Comparison of ENCODE assay signal across 8 cellular contexts in genomic region chr9:133403766-133404439, GRCh38. TPM values are rescaled to one million over a fixed set of nuclear protein-coding genes. Genes with fewer than 3 reads are reported as not detected.
DNase-seq lines count a peak whose midpoint lies in the region; ATAC-seq, FAIRE-seq and TF ChIP-seq lines count a peak whose summit lies in the region.

No MANE protein-coding gene starts in this region.

- H3K79me2 ChIP-seq in astrocyte (ENCODE audit: insufficient read depth, low read length), result no peaks in the 10 kb centered on the region

- H3K27me3 ChIP-seq in cardiac muscle cell (no peaks in the 10 kb centered on the region), right atrium auricular region (no peaks in the 10 kb centered on the region), astrocyte (ENCODE audit: insufficient read depth, low read length) (no peaks in the 10 kb centered on the region), stomach (no peaks in the 10 kb centered on the region), right cardiac atrium (ENCODE audit: control insufficient read depth, insufficient read depth) (no peaks in the 10 kb centered on the region)

- no peaks in the 10 kb centered on the region for H3K9me3 ChIP-seq in cardiac muscle cell (ENCODE audit: low read depth)
- H3K9me3 ChIP-seq in right atrium auricular region, result no peaks in the 10 kb centered on the region
- no peaks in the 10 kb centered on the region for H3K9me3 ChIP-seq in astrocyte (ENCODE audit: insufficient read depth, low read depth, low read length)
- H3K9me3 ChIP-seq in stomach, result no peaks in the 10 kb centered on the region
- no peaks in the 10 kb centered on the region for H3K9me3 ChIP-seq in right cardiac atrium (ENCODE audit: control insufficient read depth, low read length)

- no peak for FAIRE-seq in astrocyte (lab: Jason Lieb, UNC)

- H2AFZ ChIP-seq in astrocyte (ENCODE audit: low read depth, low read length), result no peak overlapping the region

- no peaks in the 10 kb centered on the region for H3K4me1 ChIP-seq in cardiac muscle cell (ENCODE audit: low read depth)
- peaks cover 0 to 7% of the 10 kb centered on the region in 2 donors for H3K4me1 ChIP-seq in right atrium auricular region
- H3K4me1 ChIP-seq in astrocyte (ENCODE audit: insufficient read depth, low read length), result peaks cover 9% of the 10 kb centered on the region
- H3K4me1 ChIP-seq in stomach, result no peaks in the 10 kb centered on the region
- no peaks in the 10 kb centered on the region for H3K4me1 ChIP-seq in right cardiac atrium (ENCODE audit: control insufficient read depth, insufficient read depth, low read length)

- intact Hi-C loops in stomach (cut with DNase I; ENCODE audit: low total_unique reads) (no loop called here), right cardiac atrium (cut with DNase I) (loop anchor here in 1 of 4 donors (2.0 kb wide), 1 partner anchor 85 kb away; no protein-coding TSS in a partner anchor)

- DNase-seq in cardiac muscle cell (ENCODE audit: low read depth in 1 of 2, low spot score in 1 of 2) (peak in 1 of 2 donors; percentile 18), right atrium auricular region (ENCODE audit: low spot score) (no peak), T follicular helper cell (ENCODE audit: low read depth) (peak; percentile 45), astrocyte (ENCODE audit: low read depth) (no peak), lung microvascular endothelial cell (ENCODE audit: low read depth in 2 of 2) (peak; percentile 16 to 52), stomach (peak; percentile 74), right cardiac atrium (no peak)

- TF ChIP-seq POLR2A in stomach (IDR thresholded peaks at IDR 0.05), result no peak

- H3K27me3 Mint-ChIP-seq in astrocyte (ENCODE audit: low read depth, unreplicated experiment), result no peaks in the 10 kb centered on the region

- peaks cover 37% of the 10 kb centered on the region for H4K20me1 ChIP-seq in astrocyte (ENCODE audit: insufficient read depth, low read length)

- H3K4me3 ChIP-seq in cardiac muscle cell, result no peak overlapping the region
- H3K4me3 ChIP-seq in right atrium auricular region, result no peak overlapping the region
- no peak overlapping the region for H3K4me3 ChIP-seq in astrocyte (ENCODE audit: insufficient read depth, low read depth, low read length)
- no peak overlapping the region for H3K4me3 ChIP-seq in stomach
- H3K4me3 ChIP-seq in right cardiac atrium (ENCODE audit: low read length), result no peak overlapping the region

- ATAC-seq in HG02970 (IDR thresholded peaks at IDR 0.05; ENCODE audit: low FRiP score, unreplicated experiment) (no peak), right cardiac atrium (no peak)

- no peak for TF ChIP-seq EP300 in stomach (IDR thresholded peaks at IDR 0.05)

- H3K4me2 ChIP-seq in astrocyte (ENCODE audit: low read length), result no peak overlapping the region

- H3K27ac Mint-ChIP-seq in astrocyte (ENCODE audit: unreplicated experiment), result no peak overlapping the region

- no peak overlapping the region for H3K4me3 Mint-ChIP-seq in astrocyte (ENCODE audit: unreplicated experiment)

- peaks cover 13% of the 10 kb centered on the region for H3K36me3 Mint-ChIP-seq in astrocyte (ENCODE audit: low read depth, unreplicated experiment)

- H3K9me3 Mint-ChIP-seq in astrocyte (ENCODE audit: unreplicated experiment), result no peaks in the 10 kb centered on the region

- no peak overlapping the region for H3K9ac ChIP-seq in astrocyte (ENCODE audit: low read length)

- WGBS in stomach, 5 donors, result 53 to 69% (median 62%) methylated on average over 9 to 14 of the region's 14 CpGs
- WGBS in right cardiac atrium, result 80% methylated on average over 14 of the region's 14 CpGs

- H3K4me1 Mint-ChIP-seq in astrocyte (ENCODE audit: low read depth, unreplicated experiment), result peaks cover 10% of the 10 kb centered on the region

- TF ChIP-seq CTCF in cardiac muscle cell (IDR thresholded peaks at IDR 0.05; ENCODE audit: low read depth, low read length), result peak; percentile 58
- peak in 1 of 2 donors; percentile 57 for TF ChIP-seq CTCF in right atrium auricular region (IDR thresholded peaks at IDR 0.05)
- peak; percentile 17 for TF ChIP-seq CTCF in astrocyte (IDR thresholded peaks at IDR 0.05; ENCODE audit: insufficient read depth, low read depth, low read length)
- TF ChIP-seq CTCF in stomach (IDR thresholded peaks at IDR 0.05), result peak in 5 of 7 experiments; percentile 42 to 76 (median 65)

- no peak overlapping the region for H3K27ac ChIP-seq in cardiac muscle cell
- no peak overlapping the region for H3K27ac ChIP-seq in right atrium auricular region
- no peak overlapping the region for H3K27ac ChIP-seq in astrocyte (ENCODE audit: low read depth, low read length)
- H3K27ac ChIP-seq in stomach, result no peak overlapping the region
- no peak overlapping the region for H3K27ac ChIP-seq in right cardiac atrium (ENCODE audit: low read length)

- H3K36me3 ChIP-seq in cardiac muscle cell (peaks cover 13% of the 10 kb centered on the region), right atrium auricular region (peaks cover 32% of the 10 kb centered on the region), astrocyte (ENCODE audit: insufficient read depth, low read length) (peaks cover 6% of the 10 kb centered on the region), stomach (peaks cover 13 to 72% (median 61%) of the 10 kb centered on the region in 4 donors)

RNA-seq across cellular contexts. Expression of gene REXO4, which starts 13.9 kb away (rescaled TPM):
- total RNA-seq in cardiac muscle cell (35.7 and 50.2 TPM in 2 replicates), right atrium auricular region (10 to 100 TPM; 13.4 to 13.8 TPM), astrocyte (19.7 and 22.5 TPM in 2 replicates), lung microvascular endothelial cell (11.6 and 14.9 TPM in 2 replicates), stomach (10 to 100 TPM in 3 of 5 donors, 1 to 10 TPM in 1, under 1 TPM in 1; 0.45 to 64.3 (median 11.2) TPM), right cardiac atrium (10 to 100 TPM; 11.9 to 16.3 (median 15.0) TPM)
- polyA plus RNA-seq in cardiac muscle cell (27.1 and 30.1 TPM in 2 replicates), stomach (10 to 100 TPM; 14.3 to 16.8 (median 14.7) TPM), right cardiac atrium (10.5 TPM)

RNA-seq across cellular contexts. Expression of gene ADAMTS13, which starts 18.3 kb away (rescaled TPM):
- 12.2 and 16.9 TPM in 2 replicates for total RNA-seq in cardiac muscle cell
- 10.1 and 11.2 TPM in 2 replicates for polyA plus RNA-seq in cardiac muscle cell
- total RNA-seq in right atrium auricular region, result 1 to 10 TPM; 2.0 to 2.4 TPM
- 5.6 and 7.3 TPM in 2 replicates for total RNA-seq in astrocyte
- 0.44 and 0.60 TPM in 2 replicates for total RNA-seq in lung microvascular endothelial cell
- 10 to 100 TPM in 1 of 5 donors, 1 to 10 TPM in 3, not detected in 1; 4.6 to 19.6 (median 6.1) TPM for total RNA-seq in stomach
- 1 to 10 TPM; 6.6 to 8.3 (median 8.3) TPM for polyA plus RNA-seq in stomach
- 1 to 10 TPM; 2.1 to 4.1 (median 3.5) TPM for total RNA-seq in right cardiac atrium
- polyA plus RNA-seq in right cardiac atrium, result 4.6 TPM

RNA-seq across cellular contexts. Expression of gene STKLD1, which starts 27.7 kb away (rescaled TPM):
- 2.0 and 2.2 TPM in 2 replicates for total RNA-seq in cardiac muscle cell
- 5.1 and 7.3 TPM in 2 replicates for polyA plus RNA-seq in cardiac muscle cell
- under 1 TPM in 1 of 2 donors, not detected in 1; 0.90 TPM for total RNA-seq in right atrium auricular region
- 0.58 and 0.82 TPM in 2 replicates for total RNA-seq in astrocyte
- total RNA-seq in lung microvascular endothelial cell, result 0.44 and 0.60 TPM in 2 replicates
- not detected for total RNA-seq in stomach
- 1 to 10 TPM; 1.3 to 2.6 (median 1.9) TPM for polyA plus RNA-seq in stomach
- 1 to 10 TPM in 1 of 4 donors, under 1 TPM in 2, not detected in 1; 0.31 to 1.0 (median 0.37) TPM for total RNA-seq in right cardiac atrium
- 1.3 TPM for polyA plus RNA-seq in right cardiac atrium

RNA-seq across cellular contexts. Expression of gene SURF4, which starts 28.0 kb away (rescaled TPM):
- total RNA-seq in cardiac muscle cell (121 and 191 TPM in 2 replicates), right atrium auricular region (100 to 1,000 TPM in 1 of 2 donors, 10 to 100 TPM in 1; 96.0 to 124 TPM), astrocyte (338 and 374 TPM in 2 replicates), lung microvascular endothelial cell (249 and 303 TPM in 2 replicates), stomach (100 to 1,000 TPM; 123 to 200 (median 147) TPM), right cardiac atrium (100 to 1,000 TPM in 1 of 4 donors, 10 to 100 TPM in 3; 70.2 to 129 (median 91.5) TPM)
- polyA plus RNA-seq in cardiac muscle cell (129 and 200 TPM in 2 replicates), stomach (10 to 100 TPM; 26.4 to 57.0 (median 42.4) TPM), right cardiac atrium (67.2 TPM)

RNA-seq across cellular contexts. Expression of gene SURF2, which starts 47.6 kb away (rescaled TPM):
- 38.2 and 49.9 TPM in 2 replicates for total RNA-seq in cardiac muscle cell
- 35.1 and 38.3 TPM in 2 replicates for polyA plus RNA-seq in cardiac muscle cell
- 10 to 100 TPM; 18.1 to 45.9 TPM for total RNA-seq in right atrium auricular region
- 18.8 and 20.0 TPM in 2 replicates for total RNA-seq in astrocyte
- total RNA-seq in lung microvascular endothelial cell, result 8.9 and 10.5 TPM in 2 replicates
- total RNA-seq in stomach, result 10 to 100 TPM in 2 of 5 donors, 1 to 10 TPM in 3; 1.8 to 75.3 (median 7.1) TPM
- polyA plus RNA-seq in stomach, result 10 to 100 TPM; 45.4 to 54.4 (median 47.1) TPM
- 10 to 100 TPM; 11.3 to 13.3 (median 12.5) TPM for total RNA-seq in right cardiac atrium
- 23.4 TPM for polyA plus RNA-seq in right cardiac atrium

Comparison
In these comparisons a context has a peak if more than half of its experiments do, and no peak if none do; other contexts are left out.
1. DNase-seq: peak in T follicular helper cell (single experiment), lung microvascular endothelial cell (2 of 2) and stomach (single experiment); none in right atrium auricular region (single experiment), astrocyte (single experiment) and right cardiac atrium (0 of 3).